34 cellular contexts compared by ENCODE assay signal in the genomic region with DNA sequence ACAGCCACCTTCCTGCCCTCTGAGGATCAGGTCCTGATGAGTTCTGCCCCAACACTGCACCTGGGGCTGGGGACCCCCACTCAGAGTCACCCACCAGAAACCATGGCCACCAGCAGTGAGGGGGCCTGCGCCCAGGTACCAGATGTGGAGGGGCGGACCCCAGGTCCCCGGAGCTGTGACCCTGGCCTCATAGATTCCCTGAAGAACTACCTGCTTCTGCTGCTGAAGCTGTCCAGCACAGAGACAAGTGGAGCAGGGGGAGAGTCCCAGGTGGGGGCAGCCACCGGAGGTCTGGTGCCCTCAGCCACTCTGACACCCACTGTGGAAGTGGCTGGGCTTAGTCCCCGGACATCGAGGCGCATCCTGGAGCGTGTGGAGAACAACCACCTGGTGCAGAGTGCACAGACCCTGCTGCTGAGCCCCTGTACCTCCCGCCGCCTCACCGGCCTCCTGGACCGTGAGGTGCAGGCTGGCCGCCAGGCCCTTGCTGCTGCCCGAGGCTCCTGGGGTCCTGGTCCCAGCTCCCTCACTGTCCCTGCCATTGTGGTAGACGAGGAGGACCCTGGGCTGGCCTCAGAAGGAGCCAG. TPM values are rescaled to one million over a fixed set of nuclear protein-coding genes. Genes with fewer than 3 reads are reported as not detected.
"Had no signal": no experiment of that assay in that cellular context is flagged by ENCODE, and none has a peak within 500 bp of the region (broad histone marks: within the 10 kb centered on the region; RNA-seq: fewer than 3 reads in every experiment).

No MANE protein-coding gene starts in this region.

- DNase-seq: activated CD4-positive, alpha-beta T cell treated with anti-CD3 and anti-CD28 coated beads, Interleukin-2, amount 10 ng/mL, durations not matched to agents 7 days and 5 days; activated CD4-positive, CD25-positive, alpha-beta regulatory T cell treated with anti-CD3 and anti-CD28 coated beads, Interleukin-2, amount 50 U/mL, for 72 hours; activated CD8-positive, alpha-beta memory T cell treated with anti-CD3 and anti-CD28 coated beads, Interleukin-2, amount 10 ng/mL, durations not matched to agents 7 days and 5 days; activated CD8-positive, alpha-beta T cell treated with anti-CD3 and anti-CD28 coated beads for 36 hours; activated gamma-delta T cell; activated T-cell treated with anti-CD3 and anti-CD28 coated beads for 4 hours; adrenal gland; central memory CD4-positive, alpha-beta T cell; dorsolateral prefrontal cortex; effector memory CD8-positive, alpha-beta T cell; heart right ventricle; left colon; lower lobe of right lung; mesendoderm; mucosa of descending colon; stimulated activated CD4-positive, alpha-beta T cell treated with anti-CD3 and anti-CD28 coated beads, Interleukin-15, amount 100 ng/mL, for 24 hours; stimulated activated naive CD4-positive, alpha-beta T cell; upper lobe of right lung; WERI-Rb-1 had no signal

- H3K4me3 ChIP-seq: adrenal gland, dorsolateral prefrontal cortex, heart right ventricle, lower lobe of right lung, mucosa of descending colon, neural progenitor cell, prostate gland, sigmoid colon, smooth muscle cell, upper lobe of right lung had no signal

- H3K9me3 ChIP-seq: adrenal gland, heart right ventricle, lower lobe of right lung, mucosa of descending colon, prostate gland, sigmoid colon, upper lobe of right lung had no signal

- H3K36me3 Mint-ChIP-seq: activated CD8-positive, alpha-beta memory T cell treated with anti-CD3 and anti-CD28 coated beads, Interleukin-2, amount 10 ng/mL, durations not matched to agents 7 days and 5 days; activated naive CD4-positive, alpha-beta T cell treated with anti-CD3 and anti-CD28 coated beads, Interleukin-2, amount 50 U/mL, for 24 hours; neural progenitor cell had no signal

- ATAC-seq: activated CD8-positive, alpha-beta memory T cell treated with anti-CD3 and anti-CD28 coated beads, Interleukin-2, amount 10 ng/mL, durations not matched to agents 7 days and 5 days; activated CD8-positive, alpha-beta T cell treated with anti-CD3 and anti-CD28 coated beads for 36 hours; effector memory CD8-positive, alpha-beta T cell; left colon; mucosa of descending colon; SK-N-SH treated with all-trans-retinoic acid at 6 μM for 48 hours had no signal

- H3K27me3 ChIP-seq: adrenal gland, dorsolateral prefrontal cortex, heart right ventricle, neural progenitor cell, sigmoid colon, upper lobe of right lung had no signal

- H3K4me1 Mint-ChIP-seq: activated CD4-positive, alpha-beta T cell treated with anti-CD3 and anti-CD28 coated beads, Interleukin-2, amount 10 ng/mL, durations not matched to agents 7 days and 5 days; activated CD8-positive, alpha-beta memory T cell treated with anti-CD3 and anti-CD28 coated beads, Interleukin-2, amount 10 ng/mL, durations not matched to agents 7 days and 5 days; activated naive CD4-positive, alpha-beta T cell treated with anti-CD3 and anti-CD28 coated beads, Interleukin-2, amount 50 U/mL, for 24 hours; neural progenitor cell had no signal

- H3K9me3 Mint-ChIP-seq: activated CD4-positive, alpha-beta T cell treated with anti-CD3 and anti-CD28 coated beads, Interleukin-2, amount 10 ng/mL, durations not matched to agents 7 days and 5 days; activated CD8-positive, alpha-beta T cell treated with anti-CD3 and anti-CD28 coated beads for 36 hours; activated naive CD4-positive, alpha-beta T cell treated with anti-CD3 and anti-CD28 coated beads, Interleukin-2, amount 50 U/mL, for 24 hours; activated T-helper 1 cell treated with anti-CD3 and anti-CD28 coated beads, Interleukin-12 subunit alpha, Interleukin-12 subunit beta, Interleukin-2, Interleukin-4 antibody, amounts not matched to agents 30 ng/mL and 10 ng/mL and 1 ng/mL, durations not matched to agents 14 hours and 24 hours and 36 hours; effector memory CD8-positive, alpha-beta T cell; neural progenitor cell had no signal

- FAIRE-seq: astrocyte, colon, endothelial cell of umbilical vein, keratinocyte had no signal

- H3K27ac Mint-ChIP-seq: activated CD4-positive, alpha-beta T cell treated with anti-CD3 and anti-CD28 coated beads, Interleukin-2, amount 10 ng/mL, durations not matched to agents 7 days and 5 days; activated CD8-positive, alpha-beta memory T cell treated with anti-CD3 and anti-CD28 coated beads, Interleukin-2, amount 10 ng/mL, durations not matched to agents 7 days and 5 days; activated CD8-positive, alpha-beta T cell treated with anti-CD3 and anti-CD28 coated beads for 36 hours; activated naive CD4-positive, alpha-beta T cell treated with anti-CD3 and anti-CD28 coated beads, Interleukin-2, amount 50 U/mL, for 24 hours; activated T-helper 1 cell treated with anti-CD3 and anti-CD28 coated beads, Interleukin-12 subunit alpha, Interleukin-12 subunit beta, Interleukin-2, Interleukin-4 antibody, amounts not matched to agents 30 ng/mL and 10 ng/mL and 1 ng/mL, durations not matched to agents 14 hours and 24 hours and 36 hours; effector memory CD8-positive, alpha-beta T cell; neural progenitor cell had no signal

- H3K27ac ChIP-seq: adrenal gland, dorsolateral prefrontal cortex, lower lobe of right lung, neural progenitor cell, prostate gland, sigmoid colon, upper lobe of right lung, WERI-Rb-1 had no signal

- H3K36me3 ChIP-seq: neural progenitor cell, prostate gland, upper lobe of right lung had no signal

- H3K4me1 ChIP-seq: adrenal gland, lower lobe of right lung, neural progenitor cell, sigmoid colon, upper lobe of right lung had no signal

- H3K27me3 Mint-ChIP-seq: activated CD4-positive, alpha-beta T cell treated with anti-CD3 and anti-CD28 coated beads, Interleukin-2, amount 10 ng/mL, durations not matched to agents 7 days and 5 days; activated CD8-positive, alpha-beta T cell treated with anti-CD3 and anti-CD28 coated beads for 36 hours; activated naive CD4-positive, alpha-beta T cell treated with anti-CD3 and anti-CD28 coated beads, Interleukin-2, amount 50 U/mL, for 24 hours; effector memory CD8-positive, alpha-beta T cell had no signal

- H3K4me3 Mint-ChIP-seq: activated CD4-positive, alpha-beta T cell treated with anti-CD3 and anti-CD28 coated beads, Interleukin-2, amount 10 ng/mL, durations not matched to agents 7 days and 5 days; activated CD8-positive, alpha-beta memory T cell treated with anti-CD3 and anti-CD28 coated beads, Interleukin-2, amount 10 ng/mL, durations not matched to agents 7 days and 5 days; activated CD8-positive, alpha-beta T cell treated with anti-CD3 and anti-CD28 coated beads for 36 hours; activated naive CD4-positive, alpha-beta T cell treated with anti-CD3 and anti-CD28 coated beads, Interleukin-2, amount 50 U/mL, for 24 hours; activated T-helper 1 cell treated with anti-CD3 and anti-CD28 coated beads, Interleukin-12 subunit alpha, Interleukin-12 subunit beta, Interleukin-2, Interleukin-4 antibody, amounts not matched to agents 30 ng/mL and 10 ng/mL and 1 ng/mL, durations not matched to agents 14 hours and 24 hours and 36 hours; effector memory CD8-positive, alpha-beta T cell; neural progenitor cell had no signal

RNA-seq across cellular contexts. Expression of a gene that starts 27.0 kb away (rescaled TPM):
- total RNA-seq: activated CD4-positive, alpha-beta T cell treated with anti-CD3 and anti-CD28 coated beads, Interleukin-2, amount 10 ng/mL, durations not matched to agents 7 days and 5 days; activated CD8-positive, alpha-beta memory T cell treated with anti-CD3 and anti-CD28 coated beads, Interleukin-2, amount 10 ng/mL, durations not matched to agents 7 days and 5 days; activated CD8-positive, alpha-beta T cell treated with anti-CD3 and anti-CD28 coated beads for 36 hours; activated T-helper 1 cell treated with anti-CD3 and anti-CD28 coated beads, Interleukin-12 subunit alpha, Interleukin-12 subunit beta, Interleukin-2, Interleukin-4 antibody, amounts not matched to agents 30 ng/mL and 10 ng/mL and 1 ng/mL, durations not matched to agents 14 hours and 24 hours and 36 hours; astrocyte; endothelial cell of umbilical vein; esophagus mucosa; left colon; lower lobe of right lung; mucosa of descending colon; osteocyte; prostate gland; sigmoid colon; smooth muscle cell; subcutaneous adipose tissue; T-helper 2 cell treated with Interferon-gamma antibody and Interleukin-4, amounts not matched to agents 100 ng/mL and 5 ng/mL, for 36 hours; upper lobe of right lung had no signal
- polyA plus RNA-seq: endothelial cell of umbilical vein, keratinocyte, sigmoid colon had no signal
